Comparison of ENCODE assay signal across 20 cellular contexts in genomic region chr13:112774448-112774792, GRCh38.
"Had no signal": no experiment of that assay in that cellular context is flagged by ENCODE, and none has a peak within 500 bp of the region (broad histone marks: within the 10 kb centered on the region; RNA-seq: fewer than 3 reads in every experiment).

No MANE protein-coding gene starts in this region.

- DNase-seq: activated CD4-positive, alpha-beta T cell treated with anti-CD3 and anti-CD28 coated beads, Interleukin-2, amount 50 U/mL, for 1 hour; activated CD8-positive, alpha-beta T cell treated with anti-CD3 and anti-CD28 coated beads for 36 hours; activated naive CD4-positive, alpha-beta T cell; activated T-cell treated with anti-CD3 and anti-CD28 coated beads, Interleukin-2, amount 50 U/mL, for 48 hours; dermis blood vessel endothelial cell; effector CD4-positive, alpha-beta T cell; left ventricle myocardium inferior; mesendoderm; natural killer cell; stimulated activated CD4-positive, alpha-beta T cell treated with anti-CD3 and anti-CD28 coated beads, Interleukin-4, amount 100 ng/mL, for 24 hours; stomach; T-helper 17 cell; T1000; tibial artery; upper lobe of right lung had no signal

- ATAC-seq: activated CD8-positive, alpha-beta T cell treated with anti-CD3 and anti-CD28 coated beads for 36 hours; activated naive CD4-positive, alpha-beta T cell treated with anti-CD3 and anti-CD28 coated beads, Interleukin-2, amount 50 U/mL, for 72 hours; sciatic nerve; stimulated activated effector memory CD8-positive, alpha-beta T cell treated with anti-CD3 and anti-CD28 coated beads, Interleukin-12 subunit alpha, Interleukin-12 subunit beta, amount 100 ng/mL, for 72 hours; T-helper 17 cell; upper lobe of right lung had no signal

- H3K9me3 Mint-ChIP-seq: activated CD8-positive, alpha-beta T cell treated with anti-CD3 and anti-CD28 coated beads for 36 hours; activated naive CD4-positive, alpha-beta T cell treated with anti-CD3 and anti-CD28 coated beads, Interleukin-2, amount 50 U/mL, for 72 hours; natural killer cell; stimulated activated effector memory CD8-positive, alpha-beta T cell treated with anti-CD3 and anti-CD28 coated beads, Interleukin-12 subunit alpha, Interleukin-12 subunit beta, amount 100 ng/mL, for 72 hours had no signal

- H3K27me3 Mint-ChIP-seq: activated CD8-positive, alpha-beta T cell treated with anti-CD3 and anti-CD28 coated beads for 36 hours; T-helper 17 cell had no signal

- H3K36me3 Mint-ChIP-seq: activated naive CD4-positive, alpha-beta T cell treated with anti-CD3 and anti-CD28 coated beads, Interleukin-2, amount 50 U/mL, for 72 hours; natural killer cell; stimulated activated effector memory CD8-positive, alpha-beta T cell treated with anti-CD3 and anti-CD28 coated beads, Interleukin-12 subunit alpha, Interleukin-12 subunit beta, amount 100 ng/mL, for 72 hours had no signal

- H3K27ac ChIP-seq: breast epithelium, left ventricle myocardium inferior, skin epidermis, stomach, tibial artery, upper lobe of right lung had no signal

- H3K4me3 Mint-ChIP-seq: activated CD8-positive, alpha-beta T cell treated with anti-CD3 and anti-CD28 coated beads for 36 hours; natural killer cell; stimulated activated effector memory CD8-positive, alpha-beta T cell treated with anti-CD3 and anti-CD28 coated beads, Interleukin-12 subunit alpha, Interleukin-12 subunit beta, amount 100 ng/mL, for 72 hours; T-helper 17 cell had no signal

- H3K27ac Mint-ChIP-seq: activated CD8-positive, alpha-beta T cell treated with anti-CD3 and anti-CD28 coated beads for 36 hours; natural killer cell; stimulated activated effector memory CD8-positive, alpha-beta T cell treated with anti-CD3 and anti-CD28 coated beads, Interleukin-12 subunit alpha, Interleukin-12 subunit beta, amount 100 ng/mL, for 72 hours; T-helper 17 cell had no signal
